In genomic region chr5:39611076-39611475, GRCh38 we compare ENCODE assay signal across 6 cellular contexts.
DNase-seq lines count a peak whose midpoint lies in the region; ATAC-seq and TF ChIP-seq lines count a peak whose summit lies in the region.
"Not testable (repeated sequence)": the region's sequence is repeated elsewhere in the genome, so short reads cannot be mapped to it uniquely, and the experiment has no call there.

No MANE protein-coding gene starts in this region.

- H3K36me3 ChIP-seq in HCT116 (ENCODE audit: control insufficient read depth in 1 of 2, insufficient read depth in 2 of 2, low read length in 2 of 2); endodermal cell (ENCODE audit: control insufficient read depth, insufficient read depth, low read length): not testable (repeated sequence)

- not testable (repeated sequence) for BruUV-seq in HCT116 (replicated peaks; lab: Mats Ljungman, UMichigan)

- 88 to 100% methylated on average over 6 to 11 of the region's 11 CpGs for WGBS in endodermal cell (ENCODE audit: insufficient coverage in 1 of 2, insufficient read length in 1 of 2), 2 experiments

- RAD21 ChIA-PET in HCT116 (lab: Charles Lee; ENCODE audit: low non-redundant PET in 1 of 2, low total read pairs in 2 of 2, uncharacterized antibody in 2 of 2, unreplicated experiment in 2 of 2): not testable (repeated sequence)

- H3K4me2 ChIP-seq in HCT116 (ENCODE audit: low read length): peak overlapping the region; percentile 32

- DNase-seq in Daoy (ENCODE audit: low read depth) (peak; percentile 50), M059J (ENCODE audit: low read depth) (peak; percentile 57), T1000 (lab: John Stamatoyannopoulos, UW) (peak; percentile 33), amniotic epithelial cell (ENCODE audit: low read depth) (peak; percentile 18), endodermal cell (peak; percentile 55)
- DNase-seq in HCT116 (ENCODE audit: low read depth, low spot score): not testable (repeated sequence)

- not testable (repeated sequence) for TF ChIP-seq CTCF in HCT116 (IDR thresholded peaks at IDR 0.05 in 2 of 3, conservative IDR thresholded peaks at IDR 0.05 in 1 of 3; ENCODE audit: borderline replicate concordance in 1 of 3, insufficient read depth in 1 of 3, low read depth in 2 of 3, low read length in 2 of 3); endodermal cell (conservative IDR thresholded peaks at IDR 0.05)

- TF ChIP-seq POLR2A in HCT116 (IDR thresholded peaks at IDR 0.05; ENCODE audit: borderline replicate concordance, extremely low read depth, insufficient read depth, insufficient read length): not testable (repeated sequence)

- H2AFZ ChIP-seq in HCT116 (ENCODE audit: low read depth, low read length, poor library complexity, severe bottlenecking): not testable (repeated sequence)

- H3K4me1 Mint-ChIP-seq in endodermal cell: not testable (repeated sequence)

- POLR2A ChIA-PET in HCT116 (lab: Charles Lee): not testable (repeated sequence)

- peaks cover 0 to 13% of the 10 kb centered on the region in 2 experiments; a peak in 2 of 4 replicates for H3K4me1 ChIP-seq in HCT116 (ENCODE audit: control insufficient read depth in 1 of 2, insufficient read depth in 2 of 2, low read length in 2 of 2)
- H3K4me1 ChIP-seq in endodermal cell (ENCODE audit: control insufficient read depth, insufficient read depth, low read length): not testable (repeated sequence)

- H4K20me1 ChIP-seq in HCT116 (ENCODE audit: insufficient read depth): not testable (repeated sequence)

- H3K4me3 ChIP-seq in HCT116 (replicated peaks in 1 of 2; ENCODE audit: low read depth in 1 of 2, low read length in 2 of 2); endodermal cell (ENCODE audit: low read length): not testable (repeated sequence)

- CTCF ChIA-PET in HCT116 (lab: Charles Lee): not testable (repeated sequence)

- H3K4me3 Mint-ChIP-seq in endodermal cell: not testable (repeated sequence)

- intact Hi-C loops in HCT116 (cut with micrococcal nuclease): not testable (repeated sequence)

- H3K9ac ChIP-seq in HCT116 (ENCODE audit: low read length); endodermal cell (ENCODE audit: extremely low read depth, low read length, poor library complexity, severe bottlenecking): not testable (repeated sequence)

- not testable (repeated sequence) for H3K9me3 ChIP-seq in HCT116 (ENCODE audit: control insufficient read depth in 1 of 2, insufficient read depth in 1 of 2, low read depth in 1 of 2, low read length in 2 of 2); endodermal cell (ENCODE audit: control insufficient read depth, low read length)

- not testable (repeated sequence) for H3K27ac Mint-ChIP-seq in endodermal cell

- not testable (repeated sequence) for TF ChIP-seq RAD21 in HCT116 (IDR thresholded peaks at IDR 0.05; ENCODE audit: low read depth)

- H3K27me3 ChIP-seq in HCT116 (ENCODE audit: insufficient read depth, low read length); endodermal cell (ENCODE audit: control insufficient read depth, insufficient read depth, low read length, poor library complexity, severe bottlenecking): not testable (repeated sequence)

- not testable (repeated sequence) for H3K27me3 Mint-ChIP-seq in endodermal cell (ENCODE audit: insufficient read depth)

- H3K9me3 Mint-ChIP-seq in endodermal cell: not testable (repeated sequence)

- not testable (repeated sequence) for H3K36me3 Mint-ChIP-seq in endodermal cell (ENCODE audit: low read depth)

- peak; percentile 78 for ATAC-seq in HCT116

- not testable (repeated sequence) for H3K27ac ChIP-seq in HCT116 (ENCODE audit: low read depth, low read length); endodermal cell (ENCODE audit: low read depth, low read length)

- H3K79me2 ChIP-seq in HCT116 (ENCODE audit: insufficient read depth, low read length): not testable (repeated sequence)

- not testable (repeated sequence) for H3K9me2 ChIP-seq in HCT116 (ENCODE audit: insufficient read depth)

TF ChIP-seq in HCT116, 20 proteins besides CTCF, POLR2A, EP300 and RAD21:
- TF ChIP-seq JUND (IDR thresholded peaks at IDR 0.05): 0 out of 2 replicates have a peak, but pooled peaks have one; percentile 10
- peak; percentile 73 for TF ChIP-seq EGR1 (IDR thresholded peaks at IDR 0.05; ENCODE audit: low read depth)
TF ChIP-seq in HCT116: peak in this region for 2; not testable (repeated sequence) for 18.
